15 cellular contexts compared by ENCODE assay signal in genomic region chr4:183140911-183141320, GRCh38. TPM values are rescaled to one million over a fixed set of nuclear protein-coding genes. Genes with fewer than 3 reads are reported as not detected.
DNase-seq lines count a peak whose midpoint lies in the region; ATAC-seq, FAIRE-seq and TF ChIP-seq lines count a peak whose summit lies in the region.
"Had no signal": no experiment of that assay in that cellular context is flagged by ENCODE, and none has a peak within 500 bp of the region (broad histone marks: within the 10 kb centered on the region; RNA-seq: fewer than 3 reads in every experiment).

No MANE protein-coding gene starts in this region.

- H3K4me1 Mint-ChIP-seq in astrocyte (ENCODE audit: low read depth, unreplicated experiment): peaks cover 36% of the 10 kb centered on the region
- H3K4me1 Mint-ChIP-seq: B cell had no signal

- H2AFZ ChIP-seq in astrocyte (ENCODE audit: low read depth, low read length): no peak overlapping the region

- no peaks in the 10 kb centered on the region for H3K9me3 ChIP-seq in HEK293 (ENCODE audit: control insufficient read depth, insufficient read depth, low read depth, low read length)
- H3K9me3 ChIP-seq in astrocyte (ENCODE audit: insufficient read depth, low read depth, low read length): no peaks in the 10 kb centered on the region
- H3K9me3 ChIP-seq: heart right ventricle, tibial nerve had no signal

- H3K36me3 ChIP-seq in HEK293 (ENCODE audit: control insufficient read depth in 2 of 2, insufficient read depth in 1 of 2, low read length in 2 of 2) (no peaks in the 10 kb centered on the region), astrocyte (ENCODE audit: insufficient read depth, low read length) (no peaks in the 10 kb centered on the region)
- H3K36me3 ChIP-seq: heart right ventricle, tibial nerve had no signal

- peak; percentile 99 for FAIRE-seq in astrocyte (lab: Jason Lieb, UNC)

- ATAC-seq in foreskin keratinocyte: peak; percentile 53
- ATAC-seq in GM18520 (IDR thresholded peaks at IDR 0.05; ENCODE audit: unreplicated experiment): no peak
- ATAC-seq in GM21390 (IDR thresholded peaks at IDR 0.05; ENCODE audit: unreplicated experiment): no peak

- no peaks in the 10 kb centered on the region for H3K9me3 Mint-ChIP-seq in astrocyte (ENCODE audit: unreplicated experiment)

- peaks cover 91% of the 10 kb centered on the region for H3K79me2 ChIP-seq in astrocyte (ENCODE audit: insufficient read depth, low read length)

- H3K27ac ChIP-seq in HEK293 (ENCODE audit: extremely low read depth, low read depth, low read length) (no peak overlapping the region), astrocyte (ENCODE audit: low read depth, low read length) (peak overlapping the region; percentile 82), foreskin keratinocyte (no peak overlapping the region)
- H3K27ac ChIP-seq: heart right ventricle, tibial nerve had no signal

- H3K9ac ChIP-seq in astrocyte (ENCODE audit: low read length): peak overlapping the region; percentile 49

- H4K20me1 ChIP-seq in astrocyte (ENCODE audit: insufficient read depth, low read length): peaks cover 21% of the 10 kb centered on the region

- H3K27me3 Mint-ChIP-seq in astrocyte (ENCODE audit: low read depth, unreplicated experiment): no peaks in the 10 kb centered on the region
- H3K27me3 Mint-ChIP-seq: brain had no signal

- TF ChIP-seq CTCF in AG04449 (IDR thresholded peaks at IDR 0.05; ENCODE audit: insufficient read depth, low read length, missing control alignments) (no peak), HEK293 (tag by site-specific recombination; IDR thresholded peaks at IDR 0.05) (no peak), astrocyte (IDR thresholded peaks at IDR 0.05; ENCODE audit: insufficient read depth, low read depth, low read length) (no peak), foreskin keratinocyte (conservative IDR thresholded peaks at IDR 0.05) (no peak)

- H3K4me3 ChIP-seq in AG04449 (ENCODE audit: low read depth, low read length) (no peak overlapping the region), HEK293 (ENCODE audit: low read depth, low read length) (no peak overlapping the region), astrocyte (ENCODE audit: insufficient read depth, low read depth, low read length) (no peak overlapping the region)
- H3K4me3 ChIP-seq: heart right ventricle, tibial nerve had no signal

- DNase-seq in AG04449 (ENCODE audit: low read depth, low spot score) (peak; percentile 75), astrocyte (ENCODE audit: low read depth) (peak; percentile 99), foreskin keratinocyte (peak; percentile 37 to 73), amygdala (lab: John Stamatoyannopoulos, UW) (no peak)
- no peak for DNase-seq in activated CD4-positive, alpha-beta T cell treated with anti-CD3 and anti-CD28 coated beads for 4 hours
- DNase-seq: activated CD4-positive, alpha-beta T cell treated with anti-CD3 and anti-CD28 coated beads, Interleukin-2, amount 50 U/mL, for 4 hours; heart right ventricle; NCI-H1436 treated with DMSO at 0.1 percent for 48 hours; T-helper 9 cell had no signal

- peak overlapping the region; percentile 88 for H3K27ac Mint-ChIP-seq in astrocyte (ENCODE audit: unreplicated experiment)
- H3K27ac Mint-ChIP-seq: B cell had no signal

- H3K4me3 Mint-ChIP-seq in astrocyte (ENCODE audit: unreplicated experiment): no peak overlapping the region
- H3K4me3 Mint-ChIP-seq: B cell, brain had no signal

- H3K36me3 Mint-ChIP-seq in astrocyte (ENCODE audit: low read depth, unreplicated experiment): peaks cover 2% of the 10 kb centered on the region

- POLR2A ChIA-PET in AG04449 (lab: Yijun Ruan, JAX) (interaction anchor here (0.6 to 1.0 kb wide), 6 partner anchors 9 to 42 kb away, joined by 3 to 8 read pairs (median 4); partner anchors contain the start of gene WWC2), HEK293 (lab: Yijun Ruan, JAX) (no interaction called here)

- peak overlapping the region; percentile 63 for H3K4me2 ChIP-seq in astrocyte (ENCODE audit: low read length)

- H3K4me1 ChIP-seq in HEK293 (ENCODE audit: control insufficient read depth, insufficient read depth, low read length) (peaks cover 10% of the 10 kb centered on the region), astrocyte (ENCODE audit: insufficient read depth, low read length) (peaks cover 43% of the 10 kb centered on the region), foreskin keratinocyte (peaks cover 45% of the 10 kb centered on the region)

- CTCF ChIA-PET in AG04449 (lab: Yijun Ruan, JAX): interaction anchor here (1.4 to 2.1 kb wide), 2 partner anchors 28 to 67 kb away, joined by 3 to 7 read pairs; no protein-coding TSS in a partner anchor
- CTCF ChIA-PET in HEK293 (lab: Yijun Ruan, JAX): interaction anchor here (0.7 to 1.2 kb wide), 2 partner anchors 42 to 67 kb away, joined by 3 read pairs; no protein-coding TSS in a partner anchor

- no peaks in the 10 kb centered on the region for H3K27me3 ChIP-seq in astrocyte (ENCODE audit: insufficient read depth, low read length)
- H3K27me3 ChIP-seq in foreskin keratinocyte: no peaks in the 10 kb centered on the region
- H3K27me3 ChIP-seq: heart right ventricle, tibial nerve had no signal

TF ChIP-seq in HEK293, 187 proteins besides CTCF, POLR2A, EP300 and RAD21:
- TF ChIP-seq PRDM10 (tag by site-specific recombination; IDR thresholded peaks at IDR 0.05) (no peak), SETDB1 (IDR thresholded peaks at IDR 0.05; ENCODE audit: insufficient read length, low read length) (peak; percentile 32)

RNA-seq across cellular contexts. Expression of gene WWC2, which starts 41.9 kb away (rescaled TPM):
- 51.6 and 62.6 TPM in 2 replicates for total RNA-seq in astrocyte
- total RNA-seq in foreskin keratinocyte: 23.2 and 24.7 TPM in 2 replicates
- polyA plus RNA-seq in foreskin keratinocyte: 2.9 and 3.7 TPM in 2 replicates

Comparison
In these comparisons a context has a peak if more than half of its experiments do, and no peak if none do; other contexts are left out.
1. DNase-seq: peak in AG04449 (single experiment), astrocyte (single experiment) and foreskin keratinocyte (2 of 2); none in amygdala (0 of 56) and activated CD4-positive, alpha-beta T cell treated with anti-CD3 and anti-CD28 coated beads for 4 hours (0 of 2).